9 cellular contexts compared by ENCODE assay signal in genomic region chr9:89690334-89690912, GRCh38.
A peak's percentile ranks its signal among the peaks of the same experiment; 100 is the strongest.
DNase-seq lines count a peak whose midpoint lies in the region; ATAC-seq and FAIRE-seq lines count a peak whose summit lies in the region.
"Had no signal": no experiment of that assay in that cellular context is flagged by ENCODE, and none has a peak within 500 bp of the region (broad histone marks: within the 10 kb centered on the region; RNA-seq: fewer than 3 reads in every experiment).

No MANE protein-coding gene starts in this region.

- H2BK5ac ChIP-seq in mesenchymal stem cell (ENCODE audit: low read depth, low read length, poor library complexity, severe bottlenecking) = no peak overlapping the region

- peak overlapping the region; percentile 7 for H3K27ac Mint-ChIP-seq in memory B cell

- no peak overlapping the region for H2AFZ ChIP-seq in mesenchymal stem cell (ENCODE audit: low read depth, low read length)

- H3K4me2 ChIP-seq in mesenchymal stem cell (ENCODE audit: low read length, poor library complexity, severe bottlenecking) = no peak overlapping the region

- no peak overlapping the region for H3K27ac ChIP-seq in mesenchymal stem cell (ENCODE audit: low read length, poor library complexity, severe bottlenecking)

- H3K9ac ChIP-seq in mesenchymal stem cell (ENCODE audit: low read length) = no peak overlapping the region

- no peak overlapping the region for H4K91ac ChIP-seq in mesenchymal stem cell (ENCODE audit: low read length)

- no peak overlapping the region for H2BK12ac ChIP-seq in mesenchymal stem cell (ENCODE audit: low read length in 2 of 2)

- 51% methylated on average over 3 of the region's 3 CpGs for WGBS in mesenchymal stem cell

- no peak for FAIRE-seq in RCC 7860 (lab: Jason Lieb, UNC)

- H3K9me3 ChIP-seq in mesenchymal stem cell (ENCODE audit: control insufficient read depth, low read length) = no peaks in the 10 kb centered on the region

- H3K79me1 ChIP-seq in mesenchymal stem cell (replicated peaks; ENCODE audit: low read length, poor library complexity, severe bottlenecking) = no peaks in the 10 kb centered on the region

- H2BK120ac ChIP-seq in mesenchymal stem cell (ENCODE audit: low read depth, low read length) = no peak overlapping the region

- H3K14ac ChIP-seq in mesenchymal stem cell (ENCODE audit: low read length in 2 of 2) = no peak overlapping the region

- H3K23ac ChIP-seq in mesenchymal stem cell (ENCODE audit: low read length in 2 of 2) = no peak overlapping the region

- no peak overlapping the region for H3K4me3 ChIP-seq in mesenchymal stem cell (ENCODE audit: insufficient read depth in 1 of 2, low read depth in 1 of 2, low read length in 2 of 2)

- no peak overlapping the region for H2BK15ac ChIP-seq in mesenchymal stem cell (ENCODE audit: low read depth, poor library complexity, severe bottlenecking)

- H4K8ac ChIP-seq in mesenchymal stem cell (ENCODE audit: low read length) = no peak overlapping the region

- H3K18ac ChIP-seq in mesenchymal stem cell (ENCODE audit: low read depth in 1 of 2, low read length in 2 of 2) = no peak overlapping the region

- H3K36me3 Mint-ChIP-seq in memory B cell = no peaks in the 10 kb centered on the region

- H3K27me3 ChIP-seq in mesenchymal stem cell (ENCODE audit: control insufficient read depth in 1 of 2, insufficient read depth in 1 of 2, low read length in 2 of 2) = peaks cover 21 to 22% of the 10 kb centered on the region in 2 experiments

- ATAC-seq in GM18868 (IDR thresholded peaks at IDR 0.05; ENCODE audit: unreplicated experiment) (peak; percentile 78), GM21529 (IDR thresholded peaks at IDR 0.05; ENCODE audit: unreplicated experiment) (peak; percentile 96), HG03457 (IDR thresholded peaks at IDR 0.05; ENCODE audit: unreplicated experiment) (peak; percentile 85), memory B cell (ENCODE audit: low read depth) (peak; percentile 93)

- no peak overlapping the region for H3K4ac ChIP-seq in mesenchymal stem cell (ENCODE audit: low read depth in 1 of 2, low read length in 2 of 2)

- peaks cover 17% of the 10 kb centered on the region for H3K4me1 ChIP-seq in mesenchymal stem cell (ENCODE audit: control insufficient read depth, insufficient read depth, low read depth, low read length)

- H3K27me3 Mint-ChIP-seq in memory B cell = peaks cover 8% of the 10 kb centered on the region

- H3K4me3 Mint-ChIP-seq in memory B cell = no peak overlapping the region

- peaks cover 0 to 3% of the 10 kb centered on the region in 2 experiments for H3K36me3 ChIP-seq in mesenchymal stem cell (ENCODE audit: control insufficient read depth in 1 of 2, insufficient read depth in 2 of 2, low read depth in 1 of 2, low read length in 2 of 2)

- H3K9me3 Mint-ChIP-seq in memory B cell = no peaks in the 10 kb centered on the region

- no peak for DNase-seq in memory B cell (ENCODE audit: low spot score in 2 of 2)
- no peak for DNase-seq in stimulated activated naive CD4-positive, alpha-beta T cell treated with Interleukin-2 at 50 U/mL for 16 hours (lab: John Stamatoyannopoulos, UW)
- DNase-seq in Kasumi-1 (lab: John Stamatoyannopoulos, UW) = no peak
- DNase-seq in mesenchymal stem cell = no peak
- DNase-seq in RCC 7860 (ENCODE audit: low spot score) = no peak
- DNase-seq: NCI-H1105 had no signal

- H3K4me1 Mint-ChIP-seq in memory B cell = peaks cover 8% of the 10 kb centered on the region

- no peak overlapping the region for H2AK5ac ChIP-seq in mesenchymal stem cell (ENCODE audit: low read length, severe bottlenecking)
